In the genomic region with DNA sequence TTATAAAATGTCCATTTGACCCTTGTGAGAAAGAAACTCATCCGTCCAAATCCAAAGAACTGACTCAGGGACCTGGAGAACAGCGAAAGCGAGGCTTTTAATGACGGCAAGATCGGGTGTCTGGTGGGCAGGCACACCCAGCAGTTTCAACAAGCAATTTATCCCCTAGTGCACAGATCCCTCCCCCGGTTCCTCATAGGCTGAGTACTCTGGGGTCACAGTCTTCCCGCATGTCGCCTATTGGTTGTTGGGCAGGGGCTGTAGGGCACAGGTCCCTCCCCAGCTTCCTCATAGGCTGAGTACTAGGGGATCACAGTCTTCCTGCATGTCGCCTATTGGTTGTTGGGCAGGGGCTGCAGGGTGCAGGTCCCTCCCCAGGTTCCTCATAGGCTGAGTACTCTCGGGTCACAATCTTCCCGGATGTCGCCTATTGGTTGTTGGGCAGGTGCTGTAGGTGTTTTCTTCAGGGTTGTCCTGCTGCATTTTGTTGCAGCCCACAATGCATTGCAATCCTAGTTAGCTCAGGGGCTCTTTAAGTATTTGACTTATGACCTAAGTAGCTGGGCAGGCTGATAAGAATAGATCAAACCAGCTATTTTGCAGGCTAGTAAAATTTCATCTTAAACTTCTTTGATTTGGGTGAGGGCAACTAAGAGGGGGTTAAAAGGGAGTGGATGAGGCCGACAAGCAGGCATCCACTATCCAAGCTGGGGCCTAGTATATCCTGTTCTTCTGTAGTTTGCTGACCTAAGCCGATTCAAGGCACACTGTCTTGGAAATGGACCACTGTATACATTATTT, we compare ENCODE assay signal across 10 cellular contexts. TPM values are rescaled to one million over a fixed set of nuclear protein-coding genes. Genes with fewer than 3 reads are reported as not detected.
A peak's percentile ranks its signal among the peaks of the same experiment; 100 is the strongest.
DNase-seq lines count a peak whose midpoint lies in the region; ATAC-seq and TF ChIP-seq lines count a peak whose summit lies in the region.
"Had no signal": no experiment of that assay in that cellular context is flagged by ENCODE, and none has a peak within 500 bp of the region (broad histone marks: within the 10 kb centered on the region; RNA-seq: fewer than 3 reads in every experiment).

No MANE protein-coding gene starts in this region.

- dilution Hi-C loops in IMR-90 (cut with HindIII; ENCODE audit: low sequenced_read_pairs, unreplicated experiment), result no loop called here

- in situ Hi-C loops in IMR-90 (cut with MboI; ENCODE audit: low sequenced_read_pairs) (no loop called here), GM23248 (cut with MboI) (no loop called here), GM13977 (cut with MboI; ENCODE audit: low pct_unique_long_range_greater_than_20kb, low sequenced_read_pairs, unreplicated experiment) (no loop called here)

- intact Hi-C loops in IMR-90 (cut with micrococcal nuclease), result no loop called here
- intact Hi-C loops in OCI-LY7 (cut with micrococcal nuclease; ENCODE audit: unreplicated experiment), result no loop called here

- H2AFZ ChIP-seq in IMR-90 (replicated peaks; ENCODE audit: low read length, poor library complexity) (no peak overlapping the region), OCI-LY7 (ENCODE audit: low read length) (peak overlapping the region; percentile 56; the same call in 1 of the 2 replicates), GM23248 (no peak overlapping the region)

- H3K56ac ChIP-seq in IMR-90 (ENCODE audit: extremely low read depth, insufficient read depth, low read length), result no peak overlapping the region

- H3K9me1 ChIP-seq in IMR-90 (ENCODE audit: insufficient read depth, low read length), result no peaks in the 10 kb centered on the region

- H3K18ac ChIP-seq in IMR-90 (ENCODE audit: low read depth, low read length), result no peak overlapping the region

- DNase-seq in IMR-90, result peak; percentile 11
- DNase-seq in OCI-LY7 (ENCODE audit: low spot score), result peak; percentile 96
- peak; percentile 78 for DNase-seq in iPS DF 19.7 (ENCODE audit: low read depth, low spot score)
- no peak for DNase-seq in GM23248
- DNase-seq in GM13977 (ENCODE audit: low spot score), result no peak
- DNase-seq in SKM-1 treated with dmso at 0.1 percent for 144 hours (lab: John Stamatoyannopoulos, UW; ENCODE audit: unreplicated experiment), result no peak
- DNase-seq: cerebellar nuclear complex had no signal

- no peak overlapping the region for H3K23ac ChIP-seq in IMR-90 (ENCODE audit: low read depth, low read length)

- 0 out of 2 replicates have a peak, but pooled peaks cover 2% of the 10 kb centered on the region for H3K4me1 ChIP-seq in ES-I3 (ENCODE audit: insufficient read depth, low read length)
- H3K4me1 ChIP-seq in IMR-90 (ENCODE audit: control insufficient read depth, insufficient read depth, low read length), result no peaks in the 10 kb centered on the region
- peaks cover 69% of the 10 kb centered on the region for H3K4me1 ChIP-seq in OCI-LY7 (ENCODE audit: insufficient read depth, low read length, poor library complexity, severe bottlenecking)
- H3K4me1 ChIP-seq in GM23248 (ENCODE audit: insufficient read depth), result no peaks in the 10 kb centered on the region

- TF ChIP-seq RAD21 in IMR-90 (IDR thresholded peaks at IDR 0.05; ENCODE audit: low read length), result no peak

- H3K4me3 ChIP-seq in IMR-90 (ENCODE audit: insufficient read depth, low read depth, low read length) (no peak overlapping the region), OCI-LY7 (ENCODE audit: low read depth, low read length, poor library complexity, severe bottlenecking) (peak overlapping the region; percentile 59), GM23248 (no peak overlapping the region)
- H3K4me3 ChIP-seq: right atrium auricular region had no signal

- no peaks in the 10 kb centered on the region for H3K9me3 ChIP-seq in ES-I3 (ENCODE audit: control insufficient read depth, insufficient read depth, low read length)
- no peaks in the 10 kb centered on the region for H3K9me3 ChIP-seq in IMR-90 (ENCODE audit: control insufficient read depth, insufficient read depth, low read length)
- no peaks in the 10 kb centered on the region for H3K9me3 ChIP-seq in OCI-LY7 (ENCODE audit: low read length)
- H3K9me3 ChIP-seq in GM23248 (ENCODE audit: low read depth), result no peaks in the 10 kb centered on the region
- H3K9me3 ChIP-seq: right atrium auricular region had no signal

- H3K36me3 ChIP-seq in ES-I3 (ENCODE audit: insufficient read depth, low read length) (no peaks in the 10 kb centered on the region), IMR-90 (ENCODE audit: control insufficient read depth, insufficient read depth, low read length) (no peaks in the 10 kb centered on the region), OCI-LY7 (ENCODE audit: insufficient read depth, low read length) (no peaks in the 10 kb centered on the region), GM23248 (ENCODE audit: low read depth) (no peaks in the 10 kb centered on the region)
- H3K36me3 ChIP-seq: right atrium auricular region had no signal

- no peaks in the 10 kb centered on the region for H3K79me1 ChIP-seq in IMR-90 (ENCODE audit: low read depth in 1 of 2, low read length in 2 of 2)

- no peak overlapping the region for H2BK15ac ChIP-seq in IMR-90 (ENCODE audit: low read depth, low read length)

- H3K79me2 ChIP-seq in OCI-LY7 (ENCODE audit: insufficient read depth, low read depth, low read length) (no peaks in the 10 kb centered on the region), GM23248 (ENCODE audit: insufficient read depth) (no peaks in the 10 kb centered on the region)

- no peak overlapping the region for H2AK9ac ChIP-seq in IMR-90 (replicated peaks; ENCODE audit: low read depth, low read length, poor library complexity)

- H3K27me3 ChIP-seq in IMR-90 (ENCODE audit: control insufficient read depth, insufficient read depth, low read length) (peaks cover 44% of the 10 kb centered on the region), GM23248 (replicated peaks; ENCODE audit: insufficient read depth) (peaks cover 25% of the 10 kb centered on the region)

- TF ChIP-seq CTCF in IMR-90 (conservative IDR thresholded peaks at IDR 0.05; ENCODE audit: low read depth, low read length), result no peak
- TF ChIP-seq CTCF in OCI-LY7 (conservative IDR thresholded peaks at IDR 0.05; ENCODE audit: low read length), result no peak
- no peak for TF ChIP-seq CTCF in GM13977 (IDR thresholded peaks at IDR 0.05; ENCODE audit: extremely low read depth, insufficient read depth, missing control alignments)

- H3K9me2 ChIP-seq in OCI-LY7 (ENCODE audit: insufficient read depth, low read length) (no peaks in the 10 kb centered on the region), GM23248 (ENCODE audit: insufficient read depth) (no peaks in the 10 kb centered on the region)

- BruUV-seq in IMR-90 (replicated peaks; lab: Mats Ljungman, UMichigan), result no TSS peak
- BruUV-seq in OCI-LY7 (replicated peaks; lab: Mats Ljungman, UMichigan), result no TSS peak

- no peak overlapping the region for H3K4me2 ChIP-seq in IMR-90 (ENCODE audit: low read depth, low read length)
- H3K4me2 ChIP-seq in OCI-LY7 (ENCODE audit: low read length), result peak overlapping the region; percentile 48
- no peak overlapping the region for H3K4me2 ChIP-seq in GM23248 (ENCODE audit: unreplicated experiment)

- H4K20me1 ChIP-seq in IMR-90 (ENCODE audit: insufficient read depth, low read length), result no peaks in the 10 kb centered on the region
- H4K20me1 ChIP-seq in OCI-LY7 (ENCODE audit: insufficient read depth, low read length), result no peaks in the 10 kb centered on the region
- no peaks in the 10 kb centered on the region for H4K20me1 ChIP-seq in GM23248 (ENCODE audit: insufficient read depth)

- no peak overlapping the region for H4K91ac ChIP-seq in IMR-90 (ENCODE audit: insufficient read depth, low read depth, low read length)

- no peaks in the 10 kb centered on the region for H3F3A ChIP-seq in GM23248 (ENCODE audit: insufficient read depth)

- H3K27ac ChIP-seq in IMR-90 (ENCODE audit: insufficient read depth, low read length), result no peak overlapping the region
- peak overlapping the region; percentile 62 for H3K27ac ChIP-seq in OCI-LY7 (ENCODE audit: low read depth, low read length, poor library complexity, severe bottlenecking)
- no peak overlapping the region for H3K27ac ChIP-seq in GM23248
- H3K27ac ChIP-seq: right atrium auricular region had no signal

- no peak overlapping the region for H3K4ac ChIP-seq in IMR-90 (ENCODE audit: low read depth, low read length)

- ATAC-seq in IMR-90 (ENCODE audit: low read depth), result peak; percentile 42; the same call in 1 of the 2 replicates

- no peak overlapping the region for H4K5ac ChIP-seq in IMR-90 (ENCODE audit: low read depth, low read length)

- H2BK120ac ChIP-seq in IMR-90 (ENCODE audit: low read depth, low read length), result no peak overlapping the region

- H2BK20ac ChIP-seq in IMR-90 (ENCODE audit: low read depth, low read length), result no peak overlapping the region

- POLR2A ChIA-PET in IMR-90 (lab: Charles Lee; ENCODE audit: unreplicated experiment) (no interaction called here), OCI-LY7 (lab: Charles Lee) (interaction anchor here (0.6 to 0.8 kb wide), 2 partner anchors 9 to 85 kb away, joined by 3 to 4 read pairs; a partner anchor contains a TSS)

- no peak for TF ChIP-seq POLR2A in IMR-90 (IDR thresholded peaks at IDR 0.05; ENCODE audit: low read depth, low read length)

- no peak overlapping the region for H4K8ac ChIP-seq in IMR-90 (ENCODE audit: low read depth in 2 of 2, low read length in 2 of 2)

- CTCF ChIA-PET in IMR-90 (lab: Yijun Ruan, JAX) (no interaction called here), OCI-LY7 (lab: Charles Lee; ENCODE audit: unreplicated experiment) (interaction anchor here (0.7 to 0.8 kb wide), 2 partner anchors 15 to 894 kb away, joined by 3 read pairs; no protein-coding TSS in a partner anchor)

- H3K9ac ChIP-seq in ES-I3 (ENCODE audit: low read depth, low read length) (peak overlapping the region; percentile 39; the same call in 1 of the 2 replicates), IMR-90 (ENCODE audit: low read depth, low read length) (no peak overlapping the region), GM23248 (no peak overlapping the region)

- H2AK5ac ChIP-seq in IMR-90 (ENCODE audit: low read depth, low read length), result no peak overlapping the region

- no peak overlapping the region for H3K14ac ChIP-seq in IMR-90 (replicated peaks; ENCODE audit: low read depth, low read length)

- H2BK5ac ChIP-seq in IMR-90 (ENCODE audit: low read depth, low read length, poor library complexity, severe bottlenecking), result no peak overlapping the region

- WGBS in IMR-90 (ENCODE audit: extremely low coverage in 2 of 2, insufficient read length in 1 of 2), 2 experiments, result 77% methylated on average over 3 of the region's 14 CpGs; no CpG with 5 or more reads in 1 of the 2 experiments
- 78 to 83% methylated on average over 14 of the region's 14 CpGs for WGBS in GM23248 (ENCODE audit: low coverage in 1 of 2, low lambda C conversion rate in 2 of 2, missing lambda C conversion rate in 2 of 2), 2 experiments

RNA-seq across cellular contexts. Expression of a gene that starts 3.6 kb away (rescaled TPM):
- total RNA-seq in IMR-90 (2012; rRNA removed) (not detected in 2 replicates), OCI-LY7 (2022) (34.9 and 36.3 TPM in 2 replicates)
- polyA plus RNA-seq in IMR-90 (2012; rRNA removed) (not detected in 2 replicates), GM23248 (2016; fragmentation: Nextera tagmentation; extraction: Ambion mirVana) (not detected in 2 replicates)
- not detected in 2 replicates for polyA plus RNA-seq in IMR-90 (2012; cell fraction: cytosol; rRNA removed)
- not detected in 2 replicates for polyA plus RNA-seq in IMR-90 (2012; cell fraction: nucleus; rRNA removed; ENCODE audit: low replicate concordance)
- total RNA-seq in OCI-LY7 (2014; rRNA removed; shearing (Covaris generic)), result 11.9 and 17.4 TPM in 2 replicates
- total RNA-seq in GM23248 (2014; rRNA removed; shearing (Covaris generic)), result not detected in 2 replicates
- total RNA-seq: liver had no signal
- polyA plus RNA-seq: liver had no signal

RNA-seq across cellular contexts. Expression of a gene that starts 8.9 kb away (rescaled TPM):
- total RNA-seq in IMR-90 (2012; rRNA removed), result under 0.01 and 0.28 TPM in 2 replicates
- polyA plus RNA-seq in IMR-90 (2012; rRNA removed), result 0.03 and 0.13 TPM in 2 replicates
- polyA plus RNA-seq in IMR-90 (2012; cell fraction: cytosol; rRNA removed), result 0.05 and 0.06 TPM in 2 replicates
- 0.08 TPM in 1 of 2 replicates, not detected in the other for polyA plus RNA-seq in IMR-90 (2012; cell fraction: nucleus; rRNA removed; ENCODE audit: low replicate concordance)
- 2.6 and 3.4 TPM in 2 replicates for total RNA-seq in OCI-LY7 (2014; rRNA removed; shearing (Covaris generic))
- 1.8 and 2.0 TPM in 2 replicates for total RNA-seq in OCI-LY7 (2022)
- not detected in 2 replicates for total RNA-seq in GM23248 (2014; rRNA removed; shearing (Covaris generic))
- not detected in 2 replicates for polyA plus RNA-seq in GM23248 (2016; fragmentation: Nextera tagmentation; extraction: Ambion mirVana)
- total RNA-seq: right atrium auricular region had no signal
- polyA plus RNA-seq: liver had no signal

RNA-seq across cellular contexts. Expression of a gene that starts 34.4 kb away (rescaled TPM):
- 1.7 and 2.3 TPM in 2 replicates for total RNA-seq in IMR-90 (2012; rRNA removed)
- 4.4 and 5.2 TPM in 2 replicates for polyA plus RNA-seq in IMR-90 (2012; rRNA removed)
- 4.9 and 10.8 TPM in 2 replicates for polyA plus RNA-seq in IMR-90 (2012; cell fraction: cytosol; rRNA removed)
- polyA plus RNA-seq in IMR-90 (2012; cell fraction: nucleus; rRNA removed; ENCODE audit: low replicate concordance), result 1.2 and 2.4 TPM in 2 replicates
- total RNA-seq in OCI-LY7 (2014; rRNA removed; shearing (Covaris generic)), result not detected in 2 replicates
- total RNA-seq in OCI-LY7 (2022), result not detected in 2 replicates
- total RNA-seq in GM23248 (2014; rRNA removed; shearing (Covaris generic)), result 1.4 and 3.0 TPM in 2 replicates
- 1.4 TPM in 2 replicates for polyA plus RNA-seq in GM23248 (2016; fragmentation: Nextera tagmentation; extraction: Ambion mirVana)

RNA-seq across cellular contexts. Expression of a gene that starts 50.2 kb away (rescaled TPM):
- total RNA-seq in IMR-90 (2012; rRNA removed) (3.8 and 4.2 TPM in 2 replicates), OCI-LY7 (2022) (87.9 and 94.7 TPM in 2 replicates)
- polyA plus RNA-seq in IMR-90 (2012; rRNA removed) (9.2 and 9.5 TPM in 2 replicates), GM23248 (2016; fragmentation: Nextera tagmentation; extraction: Ambion mirVana) (4.1 and 5.7 TPM in 2 replicates)
- polyA plus RNA-seq in IMR-90 (2012; cell fraction: cytosol; rRNA removed), result 5.6 and 10.0 TPM in 2 replicates
- polyA plus RNA-seq in IMR-90 (2012; cell fraction: nucleus; rRNA removed; ENCODE audit: low replicate concordance), result 76.9 and 127 TPM in 2 replicates
- total RNA-seq in OCI-LY7 (2014; rRNA removed; shearing (Covaris generic)), result 88.8 and 93.2 TPM in 2 replicates
- 5.9 and 9.7 TPM in 2 replicates for total RNA-seq in GM23248 (2014; rRNA removed; shearing (Covaris generic))

RNA-seq across cellular contexts. Expression of a gene that starts 50.5 kb away (rescaled TPM):
- total RNA-seq in IMR-90 (2012; rRNA removed), result 24.4 and 25.3 TPM in 2 replicates
- 33.4 and 34.5 TPM in 2 replicates for polyA plus RNA-seq in IMR-90 (2012; rRNA removed)
- polyA plus RNA-seq in IMR-90 (2012; cell fraction: cytosol; rRNA removed), result 31.1 and 43.7 TPM in 2 replicates
- polyA plus RNA-seq in IMR-90 (2012; cell fraction: nucleus; rRNA removed; ENCODE audit: low replicate concordance), result 18.5 and 32.9 TPM in 2 replicates
- total RNA-seq in OCI-LY7 (2014; rRNA removed; shearing (Covaris generic)), result 46.9 and 55.6 TPM in 2 replicates
- total RNA-seq in OCI-LY7 (2022), result 65.2 and 80.8 TPM in 2 replicates
- 34.1 and 44.7 TPM in 2 replicates for total RNA-seq in GM23248 (2014; rRNA removed; shearing (Covaris generic))
- 38.1 and 43.6 TPM in 2 replicates for polyA plus RNA-seq in GM23248 (2016; fragmentation: Nextera tagmentation; extraction: Ambion mirVana)

Comparison
In these comparisons a context has a peak if more than half of its experiments do, and no peak if none do; other contexts are left out.
1. DNase-seq: peak in IMR-90 (single experiment), OCI-LY7 (single experiment) and iPS DF 19.7 (single experiment); none in GM23248 (single experiment), GM13977 (single experiment) and SKM-1 treated with dmso at 0.1 percent for 144 hours (single experiment).
2. RNA of a gene that starts 3.6 kb away (total RNA-seq): 11.9 to 36.3 TPM in OCI-LY7; not detected in IMR-90 and not detected in GM23248; every median in the first group is over 10 times any median in the second.